Comparison of ENCODE assay signal across 11 cellular contexts in the genomic region with DNA sequence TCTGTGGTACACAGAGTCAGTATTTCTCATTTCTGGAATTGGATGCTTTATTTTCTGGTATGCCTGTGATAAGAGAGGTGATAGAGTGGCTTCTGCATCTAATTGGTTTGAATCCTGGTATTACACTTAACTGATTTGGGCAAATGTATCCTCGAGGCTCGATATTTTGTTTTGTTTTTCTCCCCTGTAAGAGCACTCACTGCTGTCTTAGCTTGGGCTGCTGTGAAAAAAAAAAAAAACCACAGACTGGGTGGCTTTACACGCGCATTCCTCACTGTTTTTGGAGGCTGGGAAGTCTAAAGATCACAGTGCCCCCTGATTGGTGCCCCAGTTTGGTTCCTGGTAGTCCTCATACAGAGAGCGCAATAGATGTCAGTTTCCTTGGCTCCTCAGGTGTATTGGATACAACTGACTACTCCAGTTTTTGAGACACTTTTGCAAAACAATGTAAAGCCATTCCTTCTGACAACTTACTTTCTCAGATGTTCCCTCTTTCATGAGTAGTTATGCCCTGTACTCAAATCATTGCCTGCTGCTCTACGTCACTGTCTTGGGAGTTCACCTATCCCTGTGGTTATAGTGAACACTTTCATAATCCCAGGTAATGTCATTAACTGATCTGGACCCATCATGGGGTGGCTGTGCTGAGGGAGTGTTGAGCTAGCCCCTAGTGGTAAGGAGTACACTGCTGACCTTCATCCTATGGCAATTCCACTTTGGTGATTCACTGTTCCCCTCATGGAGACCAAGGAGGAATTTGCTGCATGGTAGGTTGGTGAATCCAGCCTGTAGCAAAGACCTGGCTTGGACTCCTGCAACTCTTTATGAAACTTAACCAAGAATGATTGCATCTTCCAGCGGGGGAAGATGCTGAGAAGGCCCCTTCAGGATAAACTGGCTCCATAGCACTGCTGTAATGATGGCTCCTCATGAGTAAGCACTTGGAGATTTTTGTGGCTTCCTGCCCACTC. TPM values are rescaled to one million over a fixed set of nuclear protein-coding genes. Genes with fewer than 3 reads are reported as not detected.
A peak's percentile ranks its signal among the peaks of the same experiment; 100 is the strongest.
DNase-seq lines count a peak whose midpoint lies in the region; ATAC-seq, FAIRE-seq and TF ChIP-seq lines count a peak whose summit lies in the region.
"Had no signal": no experiment of that assay in that cellular context is flagged by ENCODE, and none has a peak within 500 bp of the region (broad histone marks: within the 10 kb centered on the region; RNA-seq: fewer than 3 reads in every experiment).

No MANE protein-coding gene starts in this region.

- TF ChIP-seq RAD21 in H1 (IDR thresholded peaks at IDR 0.05 in 1 of 2, conservative IDR thresholded peaks at IDR 0.05 in 1 of 2; ENCODE audit: low read depth in 2 of 2, low read length in 2 of 2) = no peak; a peak in 1 of 4 replicates

- H3K36me3 Mint-ChIP-seq in activated CD4-positive, alpha-beta T cell treated with anti-CD3 and anti-CD28 coated beads for 36 hours (ENCODE audit: low read depth) = peaks cover 58% of the 10 kb centered on the region

- peaks cover 4% of the 10 kb centered on the region; the same call in 1 of the 2 replicates for H3K79me1 ChIP-seq in H1 (ENCODE audit: low read depth, low read length)

- H3K4me3 Mint-ChIP-seq in activated CD4-positive, alpha-beta T cell treated with anti-CD3 and anti-CD28 coated beads for 36 hours = no peak overlapping the region

- no peak overlapping the region for H3K4ac ChIP-seq in H1 (replicated peaks; ENCODE audit: insufficient read length, low read depth, low read length)

- TF ChIP-seq POLR2A in H1 (IDR thresholded peaks at IDR 0.05; ENCODE audit: control extremely low read depth in 1 of 2, low read depth in 2 of 2, low read length in 2 of 2) = peak in 1 of 2 experiments; percentile 20; a peak in 1 of 3 replicates
- no peak for TF ChIP-seq POLR2A in Peyer's patch (IDR thresholded peaks at IDR 0.05)

- H2AFZ ChIP-seq in PC-9 (no peak overlapping the region), H1 (ENCODE audit: low read length) (no peak overlapping the region)

- peaks cover 52% of the 10 kb centered on the region for H3F3A ChIP-seq in PC-9 (ENCODE audit: insufficient read depth, low read depth)

- H3K27me3 Mint-ChIP-seq in activated CD4-positive, alpha-beta T cell treated with anti-CD3 and anti-CD28 coated beads for 36 hours = no peaks in the 10 kb centered on the region

- H4K20me1 ChIP-seq in PC-9 (ENCODE audit: insufficient read depth) = peaks cover 4% of the 10 kb centered on the region; the same call in 1 of the 2 replicates
- peaks cover 2 to 10% of the 10 kb centered on the region in 2 experiments for H4K20me1 ChIP-seq in H1 (replicated peaks in 1 of 2; ENCODE audit: control insufficient read depth in 1 of 2, insufficient read depth in 2 of 2, low read length in 2 of 2)

- H3K4me2 ChIP-seq in PC-9 = no peak overlapping the region
- H3K4me2 ChIP-seq in H1 (ENCODE audit: insufficient read depth in 1 of 2, low read depth in 2 of 2, low read length in 2 of 2) = no peak overlapping the region

- H2BK5ac ChIP-seq in H1 (ENCODE audit: low read depth, low read length) = no peak overlapping the region

- TF ChIP-seq CTCF in PC-9 (conservative IDR thresholded peaks at IDR 0.05) (no peak), H1 (IDR thresholded peaks at IDR 0.05; ENCODE audit: control extremely low read depth in 1 of 3, insufficient read depth in 1 of 3, low read depth in 1 of 3, low read length in 3 of 3) (peak in 2 of 3 experiments; percentile 13 to 39; a peak in 2 of 4 replicates), Peyer's patch (IDR thresholded peaks at IDR 0.05) (peak in 1 of 6 experiments; percentile 13)

- H3K9me3 ChIP-seq in PC-9 (ENCODE audit: insufficient read depth, low read depth) = no peaks in the 10 kb centered on the region
- no peaks in the 10 kb centered on the region for H3K9me3 ChIP-seq in H1 (ENCODE audit: insufficient read depth in 2 of 2, low read depth in 1 of 2, low read length in 1 of 2)
- H3K9me3 ChIP-seq in Peyer's patch = no peaks in the 10 kb centered on the region

- H2AK5ac ChIP-seq in H1 (ENCODE audit: low read depth, low read length) = no peak overlapping the region

- no peak for DNase-seq in activated CD4-positive, alpha-beta T cell treated with anti-CD3 and anti-CD28 coated beads for 36 hours
- no peak for DNase-seq in activated CD4-positive, alpha-beta T cell treated with anti-CD3 and anti-CD28 coated beads, Interleukin-2, amount 50 U/mL, for 4 hours
- DNase-seq in PC-9 (peak in 1 of 2 experiments; percentile 42), H1 (ENCODE audit: low read depth in 1 of 2, low spot score in 2 of 2) (no peak), SKM-1 (lab: John Stamatoyannopoulos, UW; ENCODE audit: unreplicated experiment) (no peak), Peyer's patch (no peak)
- DNase-seq: C1 segment of cervical spinal cord; stimulated activated CD4-positive, alpha-beta T cell treated with anti-CD3 and anti-CD28 coated beads, Interleukin-1b, Interleukin-23, amount 100 ng/mL, for 48 hours had no signal

- no peak overlapping the region for H4K91ac ChIP-seq in H1 (replicated peaks; ENCODE audit: insufficient read length, low read length)

- no peak overlapping the region for H2BK120ac ChIP-seq in H1 (replicated peaks; ENCODE audit: low read depth, low read length)

- H3K9ac ChIP-seq in H1 (replicated peaks in 1 of 4; ENCODE audit: extremely low read depth in 1 of 4, low read depth in 3 of 4, low read length in 3 of 4) (no peak overlapping the region), rectal smooth muscle tissue (ENCODE audit: low read length) (no peak overlapping the region)

- H4K8ac ChIP-seq in H1 (ENCODE audit: extremely low read depth, insufficient read depth, low read length) = no peak overlapping the region

- H2BK20ac ChIP-seq in H1 (ENCODE audit: low read length) = no peak overlapping the region

- no peaks in the 10 kb centered on the region for H3K9me2 ChIP-seq in PC-9 (ENCODE audit: insufficient read depth)

- peak overlapping the region; percentile 74 for H3K27ac Mint-ChIP-seq in activated CD4-positive, alpha-beta T cell treated with anti-CD3 and anti-CD28 coated beads for 36 hours

- ATAC-seq in activated CD4-positive, alpha-beta T cell treated with anti-CD3 and anti-CD28 coated beads for 36 hours = no peak
- ATAC-seq in GM18519 (IDR thresholded peaks at IDR 0.05; ENCODE audit: low FRiP score, unreplicated experiment) = no peak

- CTCF ChIA-PET in activated CD4-positive, alpha-beta T cell treated with anti-CD3 and anti-CD28 coated beads for 36 hours (lab: Charles Lee) = interaction anchor here (0.5 to 1.2 kb wide), 3 partner anchors 20 to 708 kb away, joined by 3 read pairs; no protein-coding TSS in a partner anchor
- CTCF ChIA-PET in PC-9 (lab: Charles Lee) (no interaction called here), H1 (lab: Charles Lee; ENCODE audit: partially characterized antibody) (interaction anchor here (1.1 to 1.5 kb wide), 4 partner anchors 27 to 584 kb away, joined by 3 to 4 read pairs (median 3); no protein-coding TSS in a partner anchor)

- no peak overlapping the region for H2BK12ac ChIP-seq in H1 (ENCODE audit: low read depth, low read length)

- intact Hi-C loops in activated CD4-positive, alpha-beta T cell treated with anti-CD3 and anti-CD28 coated beads for 36 hours (cut with DNase I, micrococcal nuclease) = no loop called here
- intact Hi-C loops in PC-9 (cut with micrococcal nuclease; ENCODE audit: unreplicated experiment) = no loop called here

- FAIRE-seq in H1 (lab: Jason Lieb, UNC) = no peak

- H3K27me3 ChIP-seq in PC-9 (ENCODE audit: insufficient read depth, low read depth) (no peaks in the 10 kb centered on the region), H1 (replicated peaks in 1 of 4; ENCODE audit: control insufficient read depth in 3 of 4, extremely low read depth in 1 of 4, insufficient read depth in 3 of 4, low read length in 3 of 4) (no peaks in the 10 kb centered on the region), rectal smooth muscle tissue (ENCODE audit: control insufficient read depth, insufficient read depth, low read length) (no peaks in the 10 kb centered on the region), Peyer's patch (no peaks in the 10 kb centered on the region)

- WGBS in H1 (ENCODE audit: extremely low coverage in 1 of 2, insufficient coverage in 1 of 2, insufficient read length in 1 of 2, insufficient replicate concordance in 2 of 2, low coverage in 1 of 2, low lambda C conversion rate in 2 of 2, missing lambda C conversion rate in 1 of 2), 2 experiments = 93% methylated on average over 7 of the region's 7 CpGs; no CpG with 5 or more reads in 1 of the 2 experiments

- H3K4me1 Mint-ChIP-seq in activated CD4-positive, alpha-beta T cell treated with anti-CD3 and anti-CD28 coated beads for 36 hours = peaks cover 22% of the 10 kb centered on the region

- peaks cover 11% of the 10 kb centered on the region for H3K23me2 ChIP-seq in H1 (ENCODE audit: low read depth, low read length)

- TF ChIP-seq EP300 in H1 (IDR thresholded peaks at IDR 0.05; ENCODE audit: borderline replicate concordance in 1 of 2, low read depth in 2 of 2, low read length in 2 of 2) = no peak

- H3K56ac ChIP-seq in H1 (replicated peaks; ENCODE audit: insufficient read length, low read depth, low read length) = no peak overlapping the region

- H3K18ac ChIP-seq in H1 (ENCODE audit: extremely low read depth, low read length) = no peak overlapping the region

- no peak overlapping the region for H2BK15ac ChIP-seq in H1 (ENCODE audit: low read length)

- POLR2A ChIA-PET in activated CD4-positive, alpha-beta T cell treated with anti-CD3 and anti-CD28 coated beads for 36 hours (lab: Charles Lee) = interaction anchor here (4.3 kb wide), 1 partner anchor 30 kb away, joined by 24 read pairs; a partner anchor contains a TSS
- POLR2A ChIA-PET in PC-9 (lab: Charles Lee; ENCODE audit: unreplicated experiment) = no interaction called here
- POLR2A ChIA-PET in H1 (lab: Charles Lee; ENCODE audit: partially characterized antibody) = interaction anchor here (0.5 to 6.0 kb wide), 5 partner anchors 20 to 66 kb away, joined by 3 to 86 read pairs (median 24); a partner anchor contains a TSS

- H3K23ac ChIP-seq in H1 (ENCODE audit: insufficient read length) = no peak overlapping the region

- H3K27ac ChIP-seq in PC-9 (0 out of 2 replicates have a peak overlapping the region, but pooled peaks have one; percentile 21), H1 (ENCODE audit: low read depth, low read length) (0 out of 2 replicates have a peak overlapping the region, but pooled peaks have one; percentile 10), rectal smooth muscle tissue (ENCODE audit: low read depth, low read length) (peak overlapping the region; percentile 7), Peyer's patch (no peak overlapping the region)

- H3K36me3 ChIP-seq in PC-9 (ENCODE audit: low read depth) = peaks cover 12% of the 10 kb centered on the region
- peaks cover 14 to 62% (median 34%) of the 10 kb centered on the region in 4 experiments for H3K36me3 ChIP-seq in H1 (ENCODE audit: control insufficient read depth in 2 of 4, insufficient read depth in 4 of 4, low read length in 3 of 4)
- peaks cover 21% of the 10 kb centered on the region for H3K36me3 ChIP-seq in rectal smooth muscle tissue (ENCODE audit: control insufficient read depth, insufficient read depth, low read length)
- peaks cover 0 to 39% (median 0%) of the 10 kb centered on the region in 3 donors for H3K36me3 ChIP-seq in Peyer's patch

- H3K79me2 ChIP-seq in PC-9 (ENCODE audit: low read depth) (peaks cover 12% of the 10 kb centered on the region; the same call in 1 of the 2 replicates), H1 (ENCODE audit: control insufficient read depth in 1 of 2, insufficient read depth in 2 of 2, low read length in 2 of 2) (peaks cover 0 to 11% of the 10 kb centered on the region in 2 experiments; a peak in 2 of 4 replicates)

- H3K14ac ChIP-seq in H1 (ENCODE audit: insufficient read length) = no peak overlapping the region

- H4K5ac ChIP-seq in H1 (ENCODE audit: insufficient read length, low read depth, low read length) = no peak overlapping the region

- BruUV-seq in PC-9 (replicated peaks; lab: Mats Ljungman, UMichigan) = no TSS peak

- H3K4me1 ChIP-seq in PC-9 (replicated peaks; ENCODE audit: insufficient read depth) (peaks cover 14% of the 10 kb centered on the region), H1 (replicated peaks in 1 of 4; ENCODE audit: control insufficient read depth in 3 of 4, insufficient read depth in 4 of 4, low read length in 3 of 4) (peaks cover 6 to 15% (median 12%) of the 10 kb centered on the region in 4 experiments; a peak in 6 of 7 replicates), rectal smooth muscle tissue (ENCODE audit: control insufficient read depth, insufficient read depth, low read length) (peaks cover 3% of the 10 kb centered on the region), Peyer's patch (peaks cover 0 to 13% (median 4%) of the 10 kb centered on the region in 4 donors)

- H3K9me3 Mint-ChIP-seq in activated CD4-positive, alpha-beta T cell treated with anti-CD3 and anti-CD28 coated beads for 36 hours (ENCODE audit: low read depth) = no peaks in the 10 kb centered on the region

- no peak overlapping the region for H3K4me3 ChIP-seq in PC-9
- H3K4me3 ChIP-seq in H1 (ENCODE audit: extremely low read depth in 1 of 4, insufficient read depth in 2 of 4, low read depth in 3 of 4, low read length in 4 of 4) = no peak overlapping the region
- H3K4me3 ChIP-seq in rectal smooth muscle tissue (ENCODE audit: low read length) = no peak overlapping the region
- H3K4me3 ChIP-seq in Peyer's patch = no peak overlapping the region

RNA-seq across cellular contexts. Expression of a gene that starts 3.5 kb away (rescaled TPM):
- 10 to 100 TPM; 55.0 to 82.1 TPM for total RNA-seq in activated CD4-positive, alpha-beta T cell treated with anti-CD3 and anti-CD28 coated beads for 36 hours
- total RNA-seq in PC-9 (2021) (48.5 and 71.0 TPM in 2 replicates), Peyer's patch (10 to 100 TPM in 3 of 4 donors, 1 to 10 TPM in 1; 6.6 to 22.2 (median 16.5) TPM)
- 166 and 175 TPM in 2 replicates for total RNA-seq in H1 (2021; fragmentation: NEBNext Ultra II Directional; extraction: Animal tissue kit (Norgen Biotek cat#: 25700))
- polyA plus RNA-seq in H1 (2011; rRNA removed) = 40.9 and 61.6 TPM in 2 replicates
- polyA plus RNA-seq in H1 (2011; cell fraction: cytosol; rRNA removed) = 86.3 TPM
- polyA plus RNA-seq in H1 (2011; cell fraction: nucleus; rRNA removed) = 37.8 TPM
- 124 to 172 TPM (median 138 TPM) in 4 replicates for polyA plus RNA-seq in H1 (2012, experiment 1 of 2)
- polyA plus RNA-seq in H1 (2012, experiment 2 of 2) = 29.5 TPM
- polyA plus RNA-seq in H1 (2013, experiment 1 of 2) = 106 TPM
- 107 TPM for polyA plus RNA-seq in H1 (2013, experiment 2 of 2)
- polyA minus RNA-seq in H1 (2011; rRNA and poly(A)+ RNA removed) = 95.2 and 95.6 TPM in 2 replicates
- polyA minus RNA-seq in H1 (2011; cell fraction: cytosol; rRNA and poly(A)+ RNA removed) = 44.3 TPM
- polyA minus RNA-seq in H1 (2011; cell fraction: nucleus; rRNA and poly(A)+ RNA removed) = 48.1 TPM

RNA-seq across cellular contexts. Expression of a gene that starts 31.0 kb away (rescaled TPM):
- 10 to 100 TPM; 87.2 to 91.5 TPM for total RNA-seq in activated CD4-positive, alpha-beta T cell treated with anti-CD3 and anti-CD28 coated beads for 36 hours
- total RNA-seq in PC-9 (2021) (44.7 and 46.5 TPM in 2 replicates), Peyer's patch (100 to 1,000 TPM in 1 of 4 donors, 10 to 100 TPM in 3; 65.0 to 105 (median 88.5) TPM)
- 112 and 120 TPM in 2 replicates for total RNA-seq in H1 (2021; fragmentation: NEBNext Ultra II Directional; extraction: Animal tissue kit (Norgen Biotek cat#: 25700))
- 18.0 and 32.6 TPM in 2 replicates for polyA plus RNA-seq in H1 (2011; rRNA removed)
- 29.4 TPM for polyA plus RNA-seq in H1 (2011; cell fraction: cytosol; rRNA removed)
- polyA plus RNA-seq in H1 (2011; cell fraction: nucleus; rRNA removed) = 14.5 TPM
- 68.6 to 94.3 TPM (median 72.3 TPM) in 4 replicates for polyA plus RNA-seq in H1 (2012, experiment 1 of 2)
- 11.3 TPM for polyA plus RNA-seq in H1 (2012, experiment 2 of 2)
- 85.1 TPM for polyA plus RNA-seq in H1 (2013, experiment 1 of 2)
- polyA plus RNA-seq in H1 (2013, experiment 2 of 2) = 86.1 TPM
- polyA minus RNA-seq in H1 (2011; rRNA and poly(A)+ RNA removed) = 45.6 and 49.7 TPM in 2 replicates
- 32.6 TPM for polyA minus RNA-seq in H1 (2011; cell fraction: cytosol; rRNA and poly(A)+ RNA removed)
- 52.7 TPM for polyA minus RNA-seq in H1 (2011; cell fraction: nucleus; rRNA and poly(A)+ RNA removed)

RNA-seq across cellular contexts. Expression of a gene that starts 31.1 kb away (rescaled TPM):
- total RNA-seq in activated CD4-positive, alpha-beta T cell treated with anti-CD3 and anti-CD28 coated beads for 36 hours = 100 to 1,000 TPM; 358 to 496 TPM
- total RNA-seq in PC-9 (2021) (159 and 166 TPM in 2 replicates), Peyer's patch (100 to 1,000 TPM in 3 of 4 donors, 10 to 100 TPM in 1; 68.8 to 233 (median 135) TPM)
- total RNA-seq in H1 (2021; fragmentation: NEBNext Ultra II Directional; extraction: Animal tissue kit (Norgen Biotek cat#: 25700)) = 331 and 348 TPM in 2 replicates
- 117 and 138 TPM in 2 replicates for polyA plus RNA-seq in H1 (2011; rRNA removed)
- 177 TPM for polyA plus RNA-seq in H1 (2011; cell fraction: cytosol; rRNA removed)
- polyA plus RNA-seq in H1 (2011; cell fraction: nucleus; rRNA removed) = 243 TPM
- polyA plus RNA-seq in H1 (2012, experiment 1 of 2) = 298 to 400 TPM (median 371 TPM) in 4 replicates
- polyA plus RNA-seq in H1 (2012, experiment 2 of 2) = 55.7 TPM
- 155 TPM for polyA plus RNA-seq in H1 (2013, experiment 1 of 2)
- 149 TPM for polyA plus RNA-seq in H1 (2013, experiment 2 of 2)
- 187 and 237 TPM in 2 replicates for polyA minus RNA-seq in H1 (2011; rRNA and poly(A)+ RNA removed)
- polyA minus RNA-seq in H1 (2011; cell fraction: cytosol; rRNA and poly(A)+ RNA removed) = 355 TPM
- 228 TPM for polyA minus RNA-seq in H1 (2011; cell fraction: nucleus; rRNA and poly(A)+ RNA removed)

RNA-seq across cellular contexts. Expression of a gene that starts 32.0 kb away (rescaled TPM):
- 10 to 100 TPM; 83.7 to 84.4 TPM for total RNA-seq in activated CD4-positive, alpha-beta T cell treated with anti-CD3 and anti-CD28 coated beads for 36 hours
- 41.1 and 54.4 TPM in 2 replicates for total RNA-seq in PC-9 (2021)
- 79.8 and 83.4 TPM in 2 replicates for total RNA-seq in H1 (2021; fragmentation: NEBNext Ultra II Directional; extraction: Animal tissue kit (Norgen Biotek cat#: 25700))
- 45.0 and 58.7 TPM in 2 replicates for polyA plus RNA-seq in H1 (2011; rRNA removed)
- polyA plus RNA-seq in H1 (2011; cell fraction: cytosol; rRNA removed) = 84.0 TPM
- polyA plus RNA-seq in H1 (2011; cell fraction: nucleus; rRNA removed) = 37.1 TPM
- polyA plus RNA-seq in H1 (2012, experiment 1 of 2) = 65.6 to 85.6 TPM (median 74.6 TPM) in 4 replicates
- 43.5 TPM for polyA plus RNA-seq in H1 (2012, experiment 2 of 2)
- 68.9 TPM for polyA plus RNA-seq in H1 (2013, experiment 1 of 2)
- polyA plus RNA-seq in H1 (2013, experiment 2 of 2) = 73.2 TPM
- polyA minus RNA-seq in H1 (2011; rRNA and poly(A)+ RNA removed) = 24.2 and 28.2 TPM in 2 replicates
- 13.1 TPM for polyA minus RNA-seq in H1 (2011; cell fraction: cytosol; rRNA and poly(A)+ RNA removed)
- polyA minus RNA-seq in H1 (2011; cell fraction: nucleus; rRNA and poly(A)+ RNA removed) = 20.7 TPM
- total RNA-seq in Peyer's patch = 10 to 100 TPM; 25.1 to 58.5 (median 35.7) TPM

RNA-seq across cellular contexts. Expression of a gene that starts 41.8 kb away (rescaled TPM):
- total RNA-seq in activated CD4-positive, alpha-beta T cell treated with anti-CD3 and anti-CD28 coated beads for 36 hours = under 1 TPM; 0.11 TPM
- 0.20 TPM in 1 of 2 replicates, not detected in the other for total RNA-seq in PC-9 (2021)
- 0.34 and 0.44 TPM in 2 replicates for total RNA-seq in H1 (2021; fragmentation: NEBNext Ultra II Directional; extraction: Animal tissue kit (Norgen Biotek cat#: 25700))
- 0.09 and 0.15 TPM in 2 replicates for polyA plus RNA-seq in H1 (2011; rRNA removed)
- 0.17 TPM for polyA plus RNA-seq in H1 (2011; cell fraction: cytosol; rRNA removed)
- 0.23 TPM for polyA plus RNA-seq in H1 (2011; cell fraction: nucleus; rRNA removed)
- polyA plus RNA-seq in H1 (2012, experiment 1 of 2) = 0.16 to 0.25 TPM (median 0.19 TPM) in 3 of 4 replicates, not detected in the other
- polyA plus RNA-seq in H1 (2012, experiment 2 of 2) = not detected
- polyA plus RNA-seq in H1 (2013, experiment 1 of 2) = 0.10 TPM
- polyA plus RNA-seq in H1 (2013, experiment 2 of 2) = 0.15 TPM
- not detected in 2 replicates for polyA minus RNA-seq in H1 (2011; rRNA and poly(A)+ RNA removed)
- polyA minus RNA-seq in H1 (2011; cell fraction: cytosol; rRNA and poly(A)+ RNA removed) = not detected
- polyA minus RNA-seq in H1 (2011; cell fraction: nucleus; rRNA and poly(A)+ RNA removed) = not detected
- total RNA-seq in Peyer's patch = not detected
- total RNA-seq: glomerular endothelial cell had no signal

Comparison
In these comparisons a context has a peak if more than half of its experiments do, and no peak if none do; other contexts are left out.
1. H3K27ac ChIP-seq: peak in PC-9 (single experiment), H1 (single experiment) and rectal smooth muscle tissue (single experiment); none in Peyer's patch (0 of 4).